Comparison of ENCODE assay signal across 13 cellular contexts in the genomic region with DNA sequence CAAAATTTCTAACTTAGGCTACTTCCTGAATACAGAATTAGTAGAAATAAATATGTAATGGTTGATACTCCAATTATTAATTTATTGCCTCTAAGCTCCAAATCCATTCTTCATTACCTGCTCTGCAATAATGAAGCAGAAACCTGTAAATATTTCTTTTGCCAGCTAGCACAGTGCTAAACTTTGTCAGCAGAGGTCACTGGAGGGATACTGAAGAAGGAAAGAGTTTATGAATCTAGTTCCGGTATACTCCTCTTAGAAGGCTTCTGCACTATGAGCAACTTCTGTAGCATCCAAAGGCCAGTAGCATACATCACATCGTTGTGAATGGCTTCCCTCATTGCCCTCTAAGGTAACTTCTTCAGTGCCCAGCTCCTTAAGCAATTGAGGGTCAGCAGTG.
DNase-seq lines count a peak whose midpoint lies in the region; ATAC-seq and FAIRE-seq lines count a peak whose summit lies in the region.
"Had no signal": no experiment of that assay in that cellular context is flagged by ENCODE, and none has a peak within 500 bp of the region (broad histone marks: within the 10 kb centered on the region; RNA-seq: fewer than 3 reads in every experiment).

No MANE protein-coding gene starts in this region.

- ATAC-seq in esophagus mucosa, result no peak
- ATAC-seq: activated CD8-positive, alpha-beta T cell treated with anti-CD3 and anti-CD28 coated beads for 36 hours; activated naive CD4-positive, alpha-beta T cell treated with anti-CD3 and anti-CD28 coated beads, Interleukin-2, amount 50 U/mL, for 72 hours; psoas muscle had no signal

- DNase-seq in COR-L47 (lab: John Stamatoyannopoulos, UW) (peak; percentile 2), H4 (ENCODE audit: low spot score) (peak; percentile 62), RCC 7860 (ENCODE audit: low spot score) (peak; percentile 29), fibroblast of peridontal ligament (ENCODE audit: extremely low read depth) (peak; percentile 77), nucleus accumbens (lab: John Stamatoyannopoulos, UW) (no peak), KG1 (lab: John Stamatoyannopoulos, UW) (no peak), HuH-7 (ENCODE audit: low spot score) (no peak)
- DNase-seq: activated CD8-positive, alpha-beta T cell treated with anti-CD3 and anti-CD28 coated beads for 36 hours; NCI-H1417 treated with DMSO at 0.1 percent for 48 hours; psoas muscle; SIG-M5 had no signal

- FAIRE-seq in RCC 7860 (lab: Jason Lieb, UNC), result no peak

Comparison
In these comparisons a context has a peak if more than half of its experiments do, and no peak if none do; other contexts are left out.
1. DNase-seq: peak in COR-L47 (single experiment), H4 (single experiment), RCC 7860 (single experiment) and fibroblast of peridontal ligament (single experiment); none in nucleus accumbens (0 of 56), KG1 (single experiment) and HuH-7 (single experiment).